In the genomic region with DNA sequence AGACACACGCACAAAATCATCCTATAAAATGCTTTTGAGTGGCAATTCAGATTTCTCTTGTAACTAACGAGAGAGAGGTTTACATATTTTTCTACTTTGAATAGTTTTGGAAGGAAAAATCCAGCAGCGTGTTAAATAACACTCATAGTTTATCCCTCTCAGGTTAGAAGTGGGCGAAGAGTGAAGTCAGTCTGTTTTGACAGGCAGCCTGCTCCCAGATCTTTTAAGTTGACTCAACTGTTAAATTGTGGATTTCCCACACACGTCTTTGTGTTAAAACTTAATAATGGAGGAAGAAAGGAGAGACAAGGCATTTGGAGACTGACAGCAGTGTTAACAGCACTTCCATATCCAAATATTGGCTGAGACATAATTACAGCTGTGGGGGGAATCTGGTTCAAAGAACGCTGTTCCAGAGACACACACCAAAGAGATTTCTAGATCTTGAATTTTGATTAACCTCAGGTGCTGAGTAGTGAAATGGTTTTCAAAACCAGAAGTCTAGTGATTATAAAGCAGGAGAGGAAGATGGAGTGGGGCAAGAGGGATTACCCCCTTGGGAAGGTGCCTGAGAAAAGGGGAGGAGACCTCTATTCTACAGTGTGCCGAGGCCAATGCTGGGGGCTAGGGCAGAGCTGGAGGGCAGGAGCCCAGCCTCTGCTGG, we compare ENCODE assay signal across 1 cellular context.
TF ChIP-seq lines count a peak whose summit lies in the region.

No MANE protein-coding gene starts in this region.

TF ChIP-seq in endothelial cell of umbilical vein, 7 proteins besides CTCF, POLR2A, EP300 and RAD21:
- no peak for TF ChIP-seq GATA2 (IDR thresholded peaks at IDR 0.05; ENCODE audit: insufficient read depth, insufficient read length, low read depth, low read length)
